Comparison of ENCODE assay signal across 8 cellular contexts in genomic region chr7:47536705-47537611, GRCh38. TPM values are rescaled to one million over a fixed set of nuclear protein-coding genes. Genes with fewer than 3 reads are reported as not detected.
DNase-seq lines count a peak whose midpoint lies in the region; ATAC-seq and TF ChIP-seq lines count a peak whose summit lies in the region.

No MANE protein-coding gene starts in this region.

- no peaks in the 10 kb centered on the region for H3K36me3 Mint-ChIP-seq in activated CD4-positive, alpha-beta memory T cell treated with anti-CD3 and anti-CD28 coated beads for 36 hours
- no peaks in the 10 kb centered on the region for H3K36me3 Mint-ChIP-seq in immature natural killer cell

- TF ChIP-seq CTCF in adrenal gland (IDR thresholded peaks at IDR 0.05) (no peak), right atrium auricular region (IDR thresholded peaks at IDR 0.05) (no peak)

- H3K9me3 ChIP-seq in adrenal gland (replicated peaks in 1 of 3) (no peaks in the 10 kb centered on the region), right atrium auricular region (no peaks in the 10 kb centered on the region)

- TF ChIP-seq POLR2A in adrenal gland (IDR thresholded peaks at IDR 0.05): no peak

- 32 to 49% (median 38%) methylated on average over 18 to 94 of the region's 94 CpGs for WGBS in adrenal gland, 4 donors

- peaks cover 4% of the 10 kb centered on the region for H3K27me3 Mint-ChIP-seq in activated CD4-positive, alpha-beta memory T cell treated with anti-CD3 and anti-CD28 coated beads for 36 hours
- peaks cover 2 to 15% (median 9%) of the 10 kb centered on the region in 3 donors for H3K27me3 Mint-ChIP-seq in immature natural killer cell (ENCODE audit: low read depth in 3 of 3)

- H3K27ac Mint-ChIP-seq in activated CD4-positive, alpha-beta memory T cell treated with anti-CD3 and anti-CD28 coated beads for 36 hours: no peak overlapping the region
- H3K27ac Mint-ChIP-seq in immature natural killer cell: no peak overlapping the region

- CTCF ChIA-PET in activated CD4-positive, alpha-beta memory T cell treated with anti-CD3 and anti-CD28 coated beads for 36 hours (lab: Charles Lee): no interaction called here

- H3K4me3 ChIP-seq in adrenal gland (peak overlapping the region in 2 of 4 donors; percentile 17 to 71), right atrium auricular region (peak overlapping the region; percentile 47 to 54)

- H3K9me3 Mint-ChIP-seq in activated CD4-positive, alpha-beta memory T cell treated with anti-CD3 and anti-CD28 coated beads for 36 hours: no peaks in the 10 kb centered on the region
- H3K9me3 Mint-ChIP-seq in immature natural killer cell: peaks cover 0 to 1% (median 0%) of the 10 kb centered on the region in 6 donors

- intact Hi-C loops in adrenal gland (cut with DNase I): no loop called here
- intact Hi-C loops in activated CD4-positive, alpha-beta memory T cell treated with anti-CD3 and anti-CD28 coated beads for 36 hours (cut with micrococcal nuclease): no loop called here

- POLR2A ChIA-PET in activated CD4-positive, alpha-beta memory T cell treated with anti-CD3 and anti-CD28 coated beads for 36 hours (lab: Charles Lee): no interaction called here

- H3K4me1 Mint-ChIP-seq in activated CD4-positive, alpha-beta memory T cell treated with anti-CD3 and anti-CD28 coated beads for 36 hours (ENCODE audit: low read depth): no peaks in the 10 kb centered on the region
- no peaks in the 10 kb centered on the region for H3K4me1 Mint-ChIP-seq in immature natural killer cell

- H3K36me3 ChIP-seq in adrenal gland (replicated peaks in 1 of 2) (no peaks in the 10 kb centered on the region), right atrium auricular region (no peaks in the 10 kb centered on the region)

- H3K27me3 ChIP-seq in adrenal gland (no peaks in the 10 kb centered on the region), right atrium auricular region (no peaks in the 10 kb centered on the region)

- peak; percentile 13 for DNase-seq in DMS 273 treated with DMSO at 0.1 percent for 48 hours (lab: John Stamatoyannopoulos, UW)
- DNase-seq in adrenal gland: peak in 5 of 7 donors; percentile 48 to 78 (median 59)
- DNase-seq in right atrium auricular region (ENCODE audit: low spot score): peak; percentile 77
- DNase-seq in putamen (ENCODE audit: low spot score): peak; percentile 34
- DNase-seq in activated CD4-positive, alpha-beta memory T cell treated with anti-CD3 and anti-CD28 coated beads for 36 hours: no peak
- DNase-seq in immature natural killer cell: no peak

- ATAC-seq in GM19324 (IDR thresholded peaks at IDR 0.05; ENCODE audit: low FRiP score, unreplicated experiment) (no peak), HG02970 (IDR thresholded peaks at IDR 0.05; ENCODE audit: low FRiP score, unreplicated experiment) (no peak)

- H3K4me1 ChIP-seq in adrenal gland (replicated peaks in 1 of 2) (peaks cover 6 to 59% of the 10 kb centered on the region in 2 donors), right atrium auricular region (peaks cover 0 to 18% of the 10 kb centered on the region in 2 donors)

- H3K27ac ChIP-seq in adrenal gland: peak overlapping the region in 2 of 5 donors; percentile 43 to 75
- peak overlapping the region; percentile 21 to 31 for H3K27ac ChIP-seq in right atrium auricular region

- no peak overlapping the region for H3K4me3 Mint-ChIP-seq in activated CD4-positive, alpha-beta memory T cell treated with anti-CD3 and anti-CD28 coated beads for 36 hours
- no peak overlapping the region for H3K4me3 Mint-ChIP-seq in immature natural killer cell

RNA-seq across cellular contexts. Expression of gene TNS3, which starts 45.0 kb away (rescaled TPM):
- total RNA-seq in adrenal gland (100 to 1,000 TPM in 6 of 8 donors, 10 to 100 TPM in 2; 75.8 to 188 (median 129) TPM), right atrium auricular region (10 to 100 TPM; 39.7 to 44.4 TPM)
- polyA plus RNA-seq in adrenal gland (10 to 100 TPM; 21.0 to 36.5 (median 36.4) TPM), immature natural killer cell (under 1 TPM in 1 of 3 donors, not detected in 2; 0.19 TPM)
- under 1 TPM; 0.15 to 0.31 TPM for total RNA-seq in activated CD4-positive, alpha-beta memory T cell treated with anti-CD3 and anti-CD28 coated beads for 36 hours

Comparison
In these comparisons a context has a peak if more than half of its experiments do, and no peak if none do; other contexts are left out.
1. DNase-seq: peak in DMS 273 treated with DMSO at 0.1 percent for 48 hours (single experiment), adrenal gland (5 of 7), right atrium auricular region (single experiment) and putamen (single experiment); none in activated CD4-positive, alpha-beta memory T cell treated with anti-CD3 and anti-CD28 coated beads for 36 hours (single experiment) and immature natural killer cell (0 of 3).
2. RNA of gene TNS3, which starts 45.0 kb away (total RNA-seq): 75.8 to 188 TPM in adrenal gland and 39.7 to 44.4 TPM in right atrium auricular region; 0.15 to 0.31 TPM in activated CD4-positive, alpha-beta memory T cell treated with anti-CD3 and anti-CD28 coated beads for 36 hours; every median in the first group is over 10 times any median in the second.